ENCODE assay signal across 2 cellular contexts in the genomic region with DNA sequence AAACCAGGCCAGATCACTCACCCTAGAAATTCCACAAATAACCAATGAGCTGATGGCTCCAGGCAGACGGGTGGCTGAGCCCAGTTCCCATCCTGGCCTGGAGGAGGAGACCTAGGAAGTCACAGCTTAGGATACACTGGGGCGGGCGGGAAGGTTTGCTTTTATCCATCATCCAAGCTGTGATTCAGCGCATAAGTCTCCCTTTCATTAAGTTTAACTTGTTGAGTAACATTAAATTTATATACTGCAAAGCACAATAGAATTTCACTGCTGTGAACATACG.
TF ChIP-seq lines count a peak whose summit lies in the region.

No MANE protein-coding gene starts in this region.

TF ChIP-seq in SK-N-SH treated with all-trans-retinoic acid at 6 μM for 48 hours, 23 proteins besides CTCF, POLR2A, EP300 and RAD21:
- TF ChIP-seq, protein P1, sequence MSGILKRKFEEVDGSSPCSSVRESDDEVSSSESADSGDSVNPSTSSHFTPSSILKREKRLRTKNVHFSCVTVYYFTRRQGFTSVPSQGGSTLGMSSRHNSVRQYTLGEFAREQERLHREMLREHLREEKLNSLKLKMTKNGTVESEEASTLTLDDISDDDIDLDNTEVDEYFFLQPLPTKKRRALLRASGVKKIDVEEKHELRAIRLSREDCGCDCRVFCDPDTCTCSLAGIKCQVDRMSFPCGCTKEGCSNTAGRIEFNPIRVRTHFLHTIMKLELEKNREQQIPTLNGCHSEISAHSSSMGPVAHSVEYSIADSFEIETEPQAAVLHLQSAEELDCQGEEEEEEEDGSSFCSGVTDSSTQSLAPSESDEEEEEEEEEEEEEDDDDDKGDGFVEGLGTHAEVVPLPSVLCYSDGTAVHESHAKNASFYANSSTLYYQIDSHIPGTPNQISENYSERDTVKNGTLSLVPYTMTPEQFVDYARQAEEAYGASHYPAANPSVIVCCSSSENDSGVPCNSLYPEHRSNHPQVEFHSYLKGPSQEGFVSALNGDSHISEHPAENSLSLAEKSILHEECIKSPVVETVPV (CRISPR knock-in tag; IDR thresholded peaks at IDR 0.05), result no peak
- TF ChIP-seq BACH2 (CRISPR knock-in tag; IDR thresholded peaks at IDR 0.05; ENCODE audit: borderline replicate concordance) (no peak), ZFP3 (CRISPR knock-in tag; IDR thresholded peaks at IDR 0.05) (no peak), CSDC2 (CRISPR knock-in tag; IDR thresholded peaks at IDR 0.05) (no peak), RARB (CRISPR knock-in tag; IDR thresholded peaks at IDR 0.05) (no peak), ZNF8 (CRISPR knock-in tag; IDR thresholded peaks at IDR 0.05) (no peak), ZC3H10 (CRISPR knock-in tag; IDR thresholded peaks at IDR 0.05) (no peak), ESRRG (CRISPR knock-in tag; IDR thresholded peaks at IDR 0.05) (no peak), ISL1 (CRISPR knock-in tag; IDR thresholded peaks at IDR 0.05) (no peak), OSR1 (CRISPR knock-in tag; IDR thresholded peaks at IDR 0.05) (no peak), TCF4 (CRISPR knock-in tag; IDR thresholded peaks at IDR 0.05; ENCODE audit: borderline replicate concordance) (no peak), SNAI2 (CRISPR knock-in tag; IDR thresholded peaks at IDR 0.05) (no peak), ZNF565 (CRISPR knock-in tag; conservative IDR thresholded peaks at IDR 0.05; ENCODE audit: low read depth) (no peak), PPARA (CRISPR knock-in tag; IDR thresholded peaks at IDR 0.05; ENCODE audit: borderline replicate concordance) (no peak)
- TF ChIP-seq, protein P2, sequence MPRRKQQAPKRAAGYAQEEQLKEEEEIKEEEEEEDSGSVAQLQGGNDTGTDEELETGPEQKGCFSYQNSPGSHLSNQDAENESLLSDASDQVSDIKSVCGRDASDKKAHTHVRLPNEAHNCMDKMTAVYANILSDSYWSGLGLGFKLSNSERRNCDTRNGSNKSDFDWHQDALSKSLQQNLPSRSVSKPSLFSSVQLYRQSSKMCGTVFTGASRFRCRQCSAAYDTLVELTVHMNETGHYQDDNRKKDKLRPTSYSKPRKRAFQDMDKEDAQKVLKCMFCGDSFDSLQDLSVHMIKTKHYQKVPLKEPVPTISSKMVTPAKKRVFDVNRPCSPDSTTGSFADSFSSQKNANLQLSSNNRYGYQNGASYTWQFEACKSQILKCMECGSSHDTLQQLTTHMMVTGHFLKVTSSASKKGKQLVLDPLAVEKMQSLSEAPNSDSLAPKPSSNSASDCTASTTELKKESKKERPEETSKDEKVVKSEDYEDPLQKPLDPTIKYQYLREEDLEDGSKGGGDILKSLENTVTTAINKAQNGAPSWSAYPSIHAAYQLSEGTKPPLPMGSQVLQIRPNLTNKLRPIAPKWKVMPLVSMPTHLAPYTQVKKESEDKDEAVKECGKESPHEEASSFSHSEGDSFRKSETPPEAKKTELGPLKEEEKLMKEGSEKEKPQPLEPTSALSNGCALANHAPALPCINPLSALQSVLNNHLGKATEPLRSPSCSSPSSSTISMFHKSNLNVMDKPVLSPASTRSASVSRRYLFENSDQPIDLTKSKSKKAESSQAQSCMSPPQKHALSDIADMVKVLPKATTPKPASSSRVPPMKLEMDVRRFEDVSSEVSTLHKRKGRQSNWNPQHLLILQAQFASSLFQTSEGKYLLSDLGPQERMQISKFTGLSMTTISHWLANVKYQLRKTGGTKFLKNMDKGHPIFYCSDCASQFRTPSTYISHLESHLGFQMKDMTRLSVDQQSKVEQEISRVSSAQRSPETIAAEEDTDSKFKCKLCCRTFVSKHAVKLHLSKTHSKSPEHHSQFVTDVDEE (CRISPR knock-in tag; IDR thresholded peaks at IDR 0.05), result no peak
- TF ChIP-seq, protein P3, sequence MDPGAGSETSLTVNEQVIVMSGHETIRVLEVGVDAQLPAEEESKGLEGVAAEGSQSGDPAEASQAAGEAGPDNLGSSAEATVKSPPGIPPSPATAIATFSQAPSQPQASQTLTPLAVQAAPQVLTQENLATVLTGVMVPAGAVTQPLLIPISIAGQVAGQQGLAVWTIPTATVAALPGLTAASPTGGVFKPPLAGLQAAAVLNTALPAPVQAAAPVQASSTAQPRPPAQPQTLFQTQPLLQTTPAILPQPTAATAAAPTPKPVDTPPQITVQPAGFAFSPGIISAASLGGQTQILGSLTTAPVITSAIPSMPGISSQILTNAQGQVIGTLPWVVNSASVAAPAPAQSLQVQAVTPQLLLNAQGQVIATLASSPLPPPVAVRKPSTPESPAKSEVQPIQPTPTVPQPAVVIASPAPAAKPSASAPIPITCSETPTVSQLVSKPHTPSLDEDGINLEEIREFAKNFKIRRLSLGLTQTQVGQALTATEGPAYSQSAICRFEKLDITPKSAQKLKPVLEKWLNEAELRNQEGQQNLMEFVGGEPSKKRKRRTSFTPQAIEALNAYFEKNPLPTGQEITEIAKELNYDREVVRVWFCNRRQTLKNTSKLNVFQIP (CRISPR knock-in tag; IDR thresholded peaks at IDR 0.05; ENCODE audit: borderline replicate concordance, low read depth), result no peak
- TF ChIP-seq, protein P4, sequence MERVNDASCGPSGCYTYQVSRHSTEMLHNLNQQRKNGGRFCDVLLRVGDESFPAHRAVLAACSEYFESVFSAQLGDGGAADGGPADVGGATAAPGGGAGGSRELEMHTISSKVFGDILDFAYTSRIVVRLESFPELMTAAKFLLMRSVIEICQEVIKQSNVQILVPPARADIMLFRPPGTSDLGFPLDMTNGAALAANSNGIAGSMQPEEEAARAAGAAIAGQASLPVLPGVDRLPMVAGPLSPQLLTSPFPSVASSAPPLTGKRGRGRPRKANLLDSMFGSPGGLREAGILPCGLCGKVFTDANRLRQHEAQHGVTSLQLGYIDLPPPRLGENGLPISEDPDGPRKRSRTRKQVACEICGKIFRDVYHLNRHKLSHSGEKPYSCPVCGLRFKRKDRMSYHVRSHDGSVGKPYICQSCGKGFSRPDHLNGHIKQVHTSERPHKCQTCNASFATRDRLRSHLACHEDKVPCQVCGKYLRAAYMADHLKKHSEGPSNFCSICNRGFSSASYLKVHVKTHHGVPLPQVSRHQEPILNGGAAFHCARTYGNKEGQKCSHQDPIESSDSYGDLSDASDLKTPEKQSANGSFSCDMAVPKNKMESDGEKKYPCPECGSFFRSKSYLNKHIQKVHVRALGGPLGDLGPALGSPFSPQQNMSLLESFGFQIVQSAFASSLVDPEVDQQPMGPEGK (CRISPR knock-in tag; IDR thresholded peaks at IDR 0.05; ENCODE audit: borderline replicate concordance), result no peak
- TF ChIP-seq, protein P5, sequence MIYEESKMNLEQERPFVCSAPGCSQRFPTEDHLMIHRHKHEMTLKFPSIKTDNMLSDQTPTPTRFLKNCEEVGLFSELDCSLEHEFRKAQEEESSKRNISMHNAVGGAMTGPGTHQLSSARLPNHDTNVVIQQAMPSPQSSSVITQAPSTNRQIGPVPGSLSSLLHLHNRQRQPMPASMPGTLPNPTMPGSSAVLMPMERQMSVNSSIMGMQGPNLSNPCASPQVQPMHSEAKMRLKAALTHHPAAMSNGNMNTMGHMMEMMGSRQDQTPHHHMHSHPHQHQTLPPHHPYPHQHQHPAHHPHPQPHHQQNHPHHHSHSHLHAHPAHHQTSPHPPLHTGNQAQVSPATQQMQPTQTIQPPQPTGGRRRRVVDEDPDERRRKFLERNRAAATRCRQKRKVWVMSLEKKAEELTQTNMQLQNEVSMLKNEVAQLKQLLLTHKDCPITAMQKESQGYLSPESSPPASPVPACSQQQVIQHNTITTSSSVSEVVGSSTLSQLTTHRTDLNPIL (CRISPR knock-in tag; IDR thresholded peaks at IDR 0.05; ENCODE audit: low read depth), result no peak
TF ChIP-seq in SK-N-SH treated with all-trans-retinoic acid at 6 μM for 48 hours: peak in this region for 0.

TF ChIP-seq in SK-N-SH, 30 proteins besides CTCF, POLR2A, EP300 and RAD21 (continued from another document):
- TF ChIP-seq SIN3A (IDR thresholded peaks at IDR 0.05; ENCODE audit: borderline replicate concordance, low read depth, low read length) (no peak), FOSL2 (IDR thresholded peaks at IDR 0.05; ENCODE audit: borderline replicate concordance, low read depth) (no peak), FOXM1 (IDR thresholded peaks at IDR 0.05; ENCODE audit: low read depth) (no peak), TAF1 (IDR thresholded peaks at IDR 0.05; ENCODE audit: borderline replicate concordance, low read depth, low read length) (no peak), TEAD4 (IDR thresholded peaks at IDR 0.05; ENCODE audit: borderline replicate concordance, insufficient read depth) (no peak), FOXJ3 (CRISPR knock-in tag; IDR thresholded peaks at IDR 0.05) (no peak)
- TF ChIP-seq, protein P6, sequence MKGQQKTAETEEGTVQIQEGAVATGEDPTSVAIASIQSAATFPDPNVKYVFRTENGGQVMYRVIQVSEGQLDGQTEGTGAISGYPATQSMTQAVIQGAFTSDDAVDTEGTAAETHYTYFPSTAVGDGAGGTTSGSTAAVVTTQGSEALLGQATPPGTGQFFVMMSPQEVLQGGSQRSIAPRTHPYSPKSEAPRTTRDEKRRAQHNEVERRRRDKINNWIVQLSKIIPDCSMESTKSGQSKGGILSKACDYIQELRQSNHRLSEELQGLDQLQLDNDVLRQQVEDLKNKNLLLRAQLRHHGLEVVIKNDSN (IDR thresholded peaks at IDR 0.05; ENCODE audit: borderline replicate concordance, low read depth), result no peak
- TF ChIP-seq, protein P7, sequence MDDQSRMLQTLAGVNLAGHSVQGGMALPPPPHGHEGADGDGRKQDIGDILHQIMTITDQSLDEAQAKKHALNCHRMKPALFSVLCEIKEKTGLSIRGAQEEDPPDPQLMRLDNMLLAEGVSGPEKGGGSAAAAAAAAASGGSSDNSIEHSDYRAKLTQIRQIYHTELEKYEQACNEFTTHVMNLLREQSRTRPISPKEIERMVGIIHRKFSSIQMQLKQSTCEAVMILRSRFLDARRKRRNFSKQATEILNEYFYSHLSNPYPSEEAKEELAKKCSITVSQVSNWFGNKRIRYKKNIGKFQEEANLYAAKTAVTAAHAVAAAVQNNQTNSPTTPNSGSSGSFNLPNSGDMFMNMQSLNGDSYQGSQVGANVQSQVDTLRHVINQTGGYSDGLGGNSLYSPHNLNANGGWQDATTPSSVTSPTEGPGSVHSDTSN (IDR thresholded peaks at IDR 0.05), result no peak
- TF ChIP-seq, protein P8, sequence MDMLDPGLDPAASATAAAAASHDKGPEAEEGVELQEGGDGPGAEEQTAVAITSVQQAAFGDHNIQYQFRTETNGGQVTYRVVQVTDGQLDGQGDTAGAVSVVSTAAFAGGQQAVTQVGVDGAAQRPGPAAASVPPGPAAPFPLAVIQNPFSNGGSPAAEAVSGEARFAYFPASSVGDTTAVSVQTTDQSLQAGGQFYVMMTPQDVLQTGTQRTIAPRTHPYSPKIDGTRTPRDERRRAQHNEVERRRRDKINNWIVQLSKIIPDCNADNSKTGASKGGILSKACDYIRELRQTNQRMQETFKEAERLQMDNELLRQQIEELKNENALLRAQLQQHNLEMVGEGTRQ (IDR thresholded peaks at IDR 0.05; ENCODE audit: borderline replicate concordance, low read depth, low read length), result no peak
TF ChIP-seq in SK-N-SH: peak in this region for 0.
